In the genomic region with DNA sequence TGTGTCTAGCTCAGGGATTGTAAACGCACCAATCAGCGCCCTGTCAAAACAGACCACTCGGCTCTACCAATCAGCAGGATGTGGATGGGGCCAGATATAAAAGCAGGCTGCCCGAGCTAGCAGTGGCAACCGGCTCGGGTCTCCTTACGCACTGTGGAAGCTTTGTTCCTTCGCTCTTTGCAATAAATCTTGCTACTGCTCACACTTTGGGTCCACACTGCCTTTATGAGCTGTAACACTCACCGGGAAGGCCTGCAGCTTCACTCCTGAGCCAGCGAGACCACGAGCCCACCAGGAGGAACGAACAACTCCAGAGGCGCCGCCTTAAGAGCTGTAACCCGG, we compare ENCODE assay signal across 8 cellular contexts.
DNase-seq lines count a peak whose midpoint lies in the region; ATAC-seq, FAIRE-seq and TF ChIP-seq lines count a peak whose summit lies in the region.
"Not testable (repeated sequence)": the region's sequence is repeated elsewhere in the genome, so short reads cannot be mapped to it uniquely, and the experiment has no call there.

No MANE protein-coding gene starts in this region.

- ATAC-seq in K562 = peak; percentile 67

- not testable (repeated sequence) for TF ChIP-seq EP300 in K562 (IDR thresholded peaks at IDR 0.05; ENCODE audit: low read length)

- H2BK12ac ChIP-seq in trophoblast cell (ENCODE audit: low read length) = not testable (repeated sequence)

- not testable (repeated sequence) for H4K91ac ChIP-seq in trophoblast cell (ENCODE audit: low read depth, low read length)

- H3K4me3 ChIP-seq in BLaER1 (peak overlapping the region; percentile 55), K562 (peak overlapping the region; percentile 39)
- not testable (repeated sequence) for H3K4me3 ChIP-seq in trophoblast cell (ENCODE audit: low read depth, low read length)

- H3K79me1 ChIP-seq in trophoblast cell (ENCODE audit: low read length) = not testable (repeated sequence)

- H3K9me1 ChIP-seq in K562 (ENCODE audit: control insufficient read depth, insufficient read depth, low read length) = not testable (repeated sequence)

- H4K12ac ChIP-seq in trophoblast cell (ENCODE audit: low read depth, low read length) = not testable (repeated sequence)

- H3K9me3 ChIP-seq in BLaER1 = peaks cover 16% of the 10 kb centered on the region
- not testable (repeated sequence) for H3K9me3 ChIP-seq in K562 (replicated peaks; ENCODE audit: control insufficient read depth, insufficient read depth, low read depth, low read length); trophoblast cell (ENCODE audit: insufficient read depth, low read depth, low read length)

- peaks cover 45% of the 10 kb centered on the region for H3K79me2 ChIP-seq in K562 (ENCODE audit: control insufficient read depth, insufficient read depth, low read length)
- H3K79me2 ChIP-seq in trophoblast cell (ENCODE audit: control insufficient read depth, insufficient read depth, low read length, poor library complexity) = not testable (repeated sequence)

- not testable (repeated sequence) for H4K20me1 ChIP-seq in BLaER1; K562 (replicated peaks; ENCODE audit: control insufficient read depth, insufficient read depth, low read length)

- H3K27ac ChIP-seq in BLaER1 = peak overlapping the region; percentile 49
- peak overlapping the region; percentile 61; the same call in 2 of the 3 replicates for H3K27ac ChIP-seq in K562 (ENCODE audit: extremely low read depth, low read depth, low read length)
- not testable (repeated sequence) for H3K27ac ChIP-seq in trophoblast cell (ENCODE audit: low read depth, low read length)

- DNase-seq in H4 (ENCODE audit: low spot score) (peak; percentile 76), KG1 (lab: John Stamatoyannopoulos, UW) (peak; percentile 30), MV-4-11 (lab: John Stamatoyannopoulos, UW) (peak; percentile 40), RPMI7951 (ENCODE audit: low read depth) (peak; percentile 17), SK-MEL-5 (ENCODE audit: low read depth, low spot score) (peak; percentile 39), K562 (ENCODE audit: extremely low read depth in 1 of 4, low spot score in 3 of 4) (peak in 1 of 4 experiments; percentile 70), trophoblast cell (peak; percentile 3 to 12)

- in situ Hi-C loops in SK-MEL-5 (cut with HindIII; ENCODE audit: low pct_unique_long_range_greater_than_20kb, low sequenced_read_pairs); K562 (cut with MboI): not testable (repeated sequence)

- WGBS in K562 (ENCODE audit: insufficient coverage, low coverage, missing lambda C conversion rate) = 0% methylated on average over 11 of the region's 15 CpGs
- no CpG with 5 or more reads among the region's 15 CpGs for WGBS in trophoblast cell (ENCODE audit: extremely low coverage, insufficient coverage, insufficient read length)

- TF ChIP-seq RAD21 in K562 (CRISPR knock-in tag; conservative IDR thresholded peaks at IDR 0.05 in 1 of 2, IDR thresholded peaks at IDR 0.05 in 1 of 2) = not testable (repeated sequence)

- CTCF ChIA-PET in K562 (lab: Yijun Ruan, JAX; ENCODE audit: low intra/inter-chr PET ratio) = not testable (repeated sequence)

- not testable (repeated sequence) for FAIRE-seq in K562 (lab: Jason Lieb, UNC)

- TF ChIP-seq POLR2A in K562 (conservative IDR thresholded peaks at IDR 0.05) = peak; percentile 81

- intact Hi-C loops in K562 (cut with micrococcal nuclease) = not testable (repeated sequence)

- H3K27me3 ChIP-seq in BLaER1; K562 (ENCODE audit: control insufficient read depth in 2 of 2, insufficient read depth in 2 of 2, low read length in 2 of 2); trophoblast cell (ENCODE audit: insufficient read depth, low read length): not testable (repeated sequence)

- not testable (repeated sequence) for TF ChIP-seq CTCF in K562 (IDR thresholded peaks at IDR 0.05 in 2 of 3, conservative IDR thresholded peaks at IDR 0.05 in 1 of 3; ENCODE audit: insufficient read depth in 2 of 3, low read depth in 1 of 3, low read length in 3 of 3)

- H2AFZ ChIP-seq in K562 (ENCODE audit: low read depth, low read length); trophoblast cell (ENCODE audit: insufficient read depth, low read length, poor library complexity): not testable (repeated sequence)

- H3K18ac ChIP-seq in trophoblast cell (ENCODE audit: low read length) = not testable (repeated sequence)

- not testable (repeated sequence) for H2BK5ac ChIP-seq in trophoblast cell (ENCODE audit: low read depth, low read length, poor library complexity)

- H3K4me1 ChIP-seq in BLaER1 = peaks cover 30% of the 10 kb centered on the region
- H3K4me1 ChIP-seq in K562 (replicated peaks in 1 of 2; ENCODE audit: control insufficient read depth in 2 of 2, insufficient read depth in 2 of 2, low read length in 2 of 2); trophoblast cell (ENCODE audit: control insufficient read depth in 1 of 2, insufficient read depth in 2 of 2, low read length in 2 of 2): not testable (repeated sequence)

- not testable (repeated sequence) for H3K14ac ChIP-seq in trophoblast cell (ENCODE audit: low read length)

- not testable (repeated sequence) for H2AK5ac ChIP-seq in trophoblast cell (ENCODE audit: low read length)

- not testable (repeated sequence) for H3K9ac ChIP-seq in BLaER1; trophoblast cell (ENCODE audit: low read length)
- H3K9ac ChIP-seq in K562 (ENCODE audit: insufficient read depth in 1 of 2, low read depth in 2 of 2, low read length in 2 of 2) = 0 out of 4 replicates have a peak overlapping the region, but pooled peaks of 1 of the 2 experiments have one; percentile 14

- H4K8ac ChIP-seq in trophoblast cell (ENCODE audit: low read depth, low read length) = not testable (repeated sequence)

- H3K36me3 ChIP-seq in BLaER1; K562 (ENCODE audit: control insufficient read depth, insufficient read depth, low read length); trophoblast cell (ENCODE audit: control insufficient read depth in 1 of 2, insufficient read depth in 2 of 2, low read length in 2 of 2): not testable (repeated sequence)

- H3K4me2 ChIP-seq in BLaER1 (peak overlapping the region; percentile 66), K562 (ENCODE audit: insufficient read depth, low read length) (peak overlapping the region; percentile 62; the same call in 1 of the 2 replicates)
- not testable (repeated sequence) for H3K4me2 ChIP-seq in trophoblast cell (ENCODE audit: low read length)

- not testable (repeated sequence) for H2BK120ac ChIP-seq in trophoblast cell (ENCODE audit: insufficient read depth, low read length, poor library complexity)

- BruUV-seq in K562 (replicated peaks; lab: Mats Ljungman, UMichigan) = not testable (repeated sequence)

- POLR2A ChIA-PET in K562 (lab: Yijun Ruan, JAX) = interaction anchor here (0.6 kb wide), 1 partner anchor 202 kb away, joined by 3 read pairs; no protein-coding TSS in a partner anchor

- not testable (repeated sequence) for H3K23ac ChIP-seq in trophoblast cell (ENCODE audit: low read length)

- H3K4ac ChIP-seq in trophoblast cell (ENCODE audit: low read depth, low read length) = not testable (repeated sequence)

TF ChIP-seq in K562, 482 proteins besides CTCF, POLR2A, EP300 and RAD21:
- peak; percentile 74 for TF ChIP-seq SUPT5H (IDR thresholded peaks at IDR 0.05)
- TF ChIP-seq MEIS2 (IDR thresholded peaks at IDR 0.05; ENCODE audit: partially characterized antibody) = peak; percentile 7
- peak; percentile 74 for TF ChIP-seq RBFOX2 (IDR thresholded peaks at IDR 0.05; ENCODE audit: low read depth, low read length)
- TF ChIP-seq PHF8 (IDR thresholded peaks at IDR 0.05; ENCODE audit: borderline replicate concordance, low read length) = peak; percentile 16; the same call in 1 of the 2 replicates
- TF ChIP-seq NFYB (IDR thresholded peaks at IDR 0.05; ENCODE audit: extremely low read depth, insufficient read length) = peak; percentile 48
- TF ChIP-seq MTA3 (IDR thresholded peaks at IDR 0.05; ENCODE audit: borderline replicate concordance) = peak; percentile 59; the same call in 1 of the 2 replicates
- peak; percentile 74 for TF ChIP-seq POLR2G (IDR thresholded peaks at IDR 0.05; ENCODE audit: low read depth, low read length)
- peak; percentile 59 for TF ChIP-seq POLR2B (IDR thresholded peaks at IDR 0.05; ENCODE audit: low read depth, partially characterized antibody)
- peak; percentile 64 for TF ChIP-seq POLR2H (tag; IDR thresholded peaks at IDR 0.05; ENCODE audit: low read depth)
- TF ChIP-seq TAF9B (IDR thresholded peaks at IDR 0.05; ENCODE audit: partially characterized antibody) = peak; percentile 40
- TF ChIP-seq TAF1 (IDR thresholded peaks at IDR 0.05; ENCODE audit: control insufficient read depth, extremely low read depth, insufficient read depth, low read length, severe bottlenecking) = peak; percentile 43
- TF ChIP-seq POLR2AphosphoS5 (IDR thresholded peaks at IDR 0.05; ENCODE audit: control insufficient read depth, insufficient read depth, low read depth, low read length) = peak; percentile 43; the same call in 1 of the 2 replicates
- peak; percentile 51 for TF ChIP-seq TBP (optimal IDR thresholded peaks at IDR 0.05; ENCODE audit: low read depth, low read length)
